In the genomic region with DNA sequence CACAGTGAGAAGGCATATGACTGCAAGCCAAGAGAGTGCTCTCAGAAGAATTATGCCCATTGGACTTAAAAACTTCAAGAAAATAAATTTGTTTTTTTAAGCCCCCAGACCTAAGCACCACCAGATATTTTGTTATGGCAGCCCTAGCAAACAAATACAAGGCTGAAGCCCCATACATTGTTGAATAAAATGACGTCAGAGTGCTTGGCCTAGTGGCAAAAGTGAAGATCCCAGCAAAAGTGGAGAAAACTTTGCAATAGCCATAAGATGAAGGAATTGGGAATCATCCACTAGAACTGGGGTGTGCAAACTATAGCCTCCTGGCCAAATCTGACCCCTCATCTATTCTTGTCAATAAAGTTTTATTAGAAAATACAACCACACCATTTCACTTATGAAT, we compare ENCODE assay signal across 34 cellular contexts.
"Had no signal": no experiment of that assay in that cellular context is flagged by ENCODE, and none has a peak within 500 bp of the region (broad histone marks: within the 10 kb centered on the region; RNA-seq: fewer than 3 reads in every experiment).

No MANE protein-coding gene starts in this region.

- H3K27me3 ChIP-seq: MG63 had no signal

- H3K36me3 ChIP-seq: MG63 had no signal

- H3K4me3 ChIP-seq: MG63 had no signal

- DNase-seq: Karpas-422, Kasumi-1, MG63, MM.1S, MV-4-11, NCI-H1048, NCI-H1092, NCI-H1105, NCI-H1105 treated with DMSO at 0.1 percent for 48 hours, NCI-H1417, NCI-H1417 treated with DMSO at 0.1 percent for 48 hours, NCI-H1436, NCI-H1436 treated with DMSO at 0.1 percent for 48 hours, NCI-H146, NCI-H1694, NCI-H1694 treated with DMSO at 0.1 percent for 48 hours, NCI-H187, NCI-H187 treated with DMSO at 0.1 percent for 48 hours, NCI-H1930, NCI-H2029, NCI-H2029 treated with DMSO at 0.1 percent for 48 hours, NCI-H2081, NCI-H2081 treated with DMSO at 0.1 percent for 48 hours, NCI-H2107, NCI-H2171, NCI-H2171 treated with DMSO at 0.1 percent for 48 hours, NCI-H2227 treated with DMSO at 0.1 percent for 48 hours, NCI-H226, NCI-H345, NCI-H446, NCI-H446 treated with DMSO at 0.1 percent for 48 hours, NCI-H510A, NCI-H510A treated with DMSO at 0.1 percent for 48 hours, NCI-H524 had no signal

- H3K9me3 ChIP-seq: MG63 had no signal
